Comparison of ENCODE assay signal across 19 cellular contexts in the genomic region with DNA sequence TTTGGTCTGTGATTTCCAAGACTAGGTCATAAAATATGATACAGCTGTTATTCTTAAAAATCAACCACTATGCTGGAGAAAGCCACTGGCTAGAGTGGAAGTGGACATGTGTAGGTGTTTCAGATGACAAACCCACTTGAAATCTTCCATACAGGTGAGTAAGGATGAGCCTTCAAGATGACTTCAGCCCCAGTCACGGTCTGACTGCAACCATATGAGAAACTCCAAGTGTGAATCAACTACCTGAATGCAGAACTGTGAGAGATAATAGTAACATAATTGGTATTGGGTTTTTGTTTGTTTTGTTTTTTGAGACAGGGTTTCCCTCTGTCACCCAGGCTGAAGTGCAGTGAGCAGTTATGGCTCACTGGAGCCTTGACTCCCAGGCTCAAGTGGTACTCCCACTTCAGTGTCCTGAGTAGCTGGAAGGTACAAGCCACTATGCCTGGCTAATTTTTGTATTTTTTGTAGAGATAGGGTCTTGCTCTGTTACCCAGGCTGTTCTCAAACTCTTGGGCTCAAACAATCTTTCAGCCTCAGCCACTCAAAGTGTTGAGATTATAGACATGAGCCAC.
"Had no signal": no experiment of that assay in that cellular context is flagged by ENCODE, and none has a peak within 500 bp of the region (broad histone marks: within the 10 kb centered on the region; RNA-seq: fewer than 3 reads in every experiment).

No MANE protein-coding gene starts in this region.

- ATAC-seq: activated CD4-positive, alpha-beta T cell treated with anti-CD3 and anti-CD28 coated beads for 36 hours; activated CD8-positive, alpha-beta T cell treated with anti-CD3 and anti-CD28 coated beads for 36 hours; activated T-cell treated with anti-CD3 and anti-CD28 coated beads, Interleukin-2, amount 50 U/mL, for 72 hours; Right ventricle myocardium inferior; T-cell had no signal

- DNase-seq: activated CD4-positive, alpha-beta T cell treated with anti-CD3 and anti-CD28 coated beads for 36 hours; activated CD8-positive, alpha-beta memory T cell treated with anti-CD3 and anti-CD28 coated beads, Interleukin-2, amount 50 U/mL, for 4 hours; activated CD8-positive, alpha-beta T cell treated with anti-CD3 and anti-CD28 coated beads for 36 hours; activated T-cell treated with anti-CD3 and anti-CD28 coated beads, Interleukin-2, amount 50 U/mL, for 72 hours; aorta; central memory CD4-positive, alpha-beta T cell; MG63; NCI-H1105; NCI-H1436; NCI-H1694 treated with DMSO at 0.1 percent for 48 hours; NCI-H2029 treated with DMSO at 0.1 percent for 48 hours; NCI-H446; NCI-H524; T-cell; T-helper 2 cell; WERI-Rb-1 had no signal

- H3K4me3 ChIP-seq: breast epithelium, MG63, SK-N-MC had no signal
